In the genomic region with DNA sequence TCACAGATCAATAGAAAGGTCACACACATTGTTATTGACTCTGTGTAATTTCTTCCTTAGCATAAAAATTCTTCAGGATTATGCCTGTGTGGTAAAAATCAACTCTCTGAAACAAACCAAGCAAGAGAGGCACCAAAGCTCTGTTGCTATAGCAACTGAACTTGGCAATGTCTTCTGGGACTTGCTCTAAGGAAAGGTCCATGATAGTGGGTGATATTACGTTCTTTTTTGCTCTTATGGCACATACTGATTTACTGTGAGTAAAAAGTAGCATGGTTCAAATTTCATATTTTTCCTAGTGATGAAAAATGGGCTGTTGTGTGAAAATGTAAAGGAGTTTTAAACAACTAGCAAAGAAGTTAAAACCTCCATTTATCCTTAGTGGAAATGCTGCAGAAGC, we compare ENCODE assay signal across 20 cellular contexts.
DNase-seq lines count a peak whose midpoint lies in the region; ATAC-seq, FAIRE-seq and TF ChIP-seq lines count a peak whose summit lies in the region.
"Had no signal": no experiment of that assay in that cellular context is flagged by ENCODE, and none has a peak within 500 bp of the region (broad histone marks: within the 10 kb centered on the region; RNA-seq: fewer than 3 reads in every experiment).

No MANE protein-coding gene starts in this region.

- BruUV-seq in K562 (replicated peaks; lab: Mats Ljungman, UMichigan) = no TSS peak

- no peak for ATAC-seq in K562
- ATAC-seq: A549, SK-N-SH treated with all-trans-retinoic acid at 6 μM for 48 hours had no signal

- intact Hi-C loops in K562 (cut with micrococcal nuclease) = no loop called here
- intact Hi-C loops in kidney (cut with DNase I) = no loop called here

- H2AFZ ChIP-seq in K562 (ENCODE audit: low read depth, low read length) (no peak overlapping the region), neuron (ENCODE audit: low read depth, low read length) (peak overlapping the region; percentile 74)

- H3K36me3 Mint-ChIP-seq in mesothelial cell of epicardium = no peaks in the 10 kb centered on the region

- H3K9me1 ChIP-seq in K562 (ENCODE audit: control insufficient read depth, insufficient read depth, low read length) = no peaks in the 10 kb centered on the region

- no peak overlapping the region for H3K27ac ChIP-seq in K562 (ENCODE audit: extremely low read depth, low read depth, low read length)
- no peak overlapping the region for H3K27ac ChIP-seq in kidney (ENCODE audit: low read depth in 2 of 2, low read length in 2 of 2)
- H3K27ac ChIP-seq: A549, Peyer's patch had no signal

- H3K9me3 ChIP-seq in K562 (replicated peaks; ENCODE audit: control insufficient read depth, insufficient read depth, low read depth, low read length) = no peaks in the 10 kb centered on the region
- H3K9me3 ChIP-seq in neuron (ENCODE audit: low read length) = no peaks in the 10 kb centered on the region
- H3K9me3 ChIP-seq in kidney (ENCODE audit: control insufficient read depth in 1 of 2, low read length in 2 of 2) = no peaks in the 10 kb centered on the region
- H3K9me3 ChIP-seq: A549, BE2C, Peyer's patch had no signal

- H3K27me3 ChIP-seq in K562 (ENCODE audit: control insufficient read depth in 2 of 2, insufficient read depth in 2 of 2, low read length in 2 of 2) (no peaks in the 10 kb centered on the region), neuron (ENCODE audit: insufficient read depth, low read length) (no peaks in the 10 kb centered on the region)
- H3K27me3 ChIP-seq: BE2C, Peyer's patch had no signal

- peak; percentile 14 for DNase-seq in Ammon's horn (ENCODE audit: low spot score)
- no peak for DNase-seq in GM12891 (ENCODE audit: insufficient read length, low spot score)
- DNase-seq in K562 (ENCODE audit: extremely low read depth in 1 of 4, low spot score in 3 of 4) = no peak
- no peak for DNase-seq in mesothelial cell of epicardium (ENCODE audit: low spot score in 2 of 2, unreplicated experiment in 2 of 2)
- DNase-seq in DMS153 (lab: John Stamatoyannopoulos, UW) = no peak
- DNase-seq in kidney = no peak
- DNase-seq: BE2C, GOT3, HCEC 1CT, KG1, NCI-H1105, NCI-H1694, NCI-H2081, NCI-H226, NCI-H510A treated with DMSO at 0.1 percent for 48 hours, Peyer's patch had no signal

- no peaks in the 10 kb centered on the region for H3K36me3 ChIP-seq in K562 (ENCODE audit: control insufficient read depth, insufficient read depth, low read length)
- no peaks in the 10 kb centered on the region for H3K36me3 ChIP-seq in neuron (ENCODE audit: insufficient read depth, low read length)
- no peaks in the 10 kb centered on the region for H3K36me3 ChIP-seq in kidney (ENCODE audit: control insufficient read depth in 1 of 2, insufficient read depth in 2 of 2, low read length in 2 of 2)
- H3K36me3 ChIP-seq: BE2C, Peyer's patch had no signal

- no peaks in the 10 kb centered on the region for H3K27me3 Mint-ChIP-seq in mesothelial cell of epicardium (ENCODE audit: low read depth)

- no peak for TF ChIP-seq EP300 in K562 (IDR thresholded peaks at IDR 0.05; ENCODE audit: low read length)

- H3K4me1 Mint-ChIP-seq in mesothelial cell of epicardium = peaks cover 6% of the 10 kb centered on the region

- no peak for TF ChIP-seq RAD21 in K562 (CRISPR knock-in tag; conservative IDR thresholded peaks at IDR 0.05 in 1 of 2, IDR thresholded peaks at IDR 0.05 in 1 of 2)

- H4K20me1 ChIP-seq in K562 (replicated peaks; ENCODE audit: control insufficient read depth, insufficient read depth, low read length) = no peaks in the 10 kb centered on the region

- no peaks in the 10 kb centered on the region for H3K79me2 ChIP-seq in K562 (ENCODE audit: control insufficient read depth, insufficient read depth, low read length)

- CTCF ChIA-PET in K562 (lab: Yijun Ruan, JAX; ENCODE audit: low intra/inter-chr PET ratio) = no interaction called here

- TF ChIP-seq CTCF in K562 (IDR thresholded peaks at IDR 0.05 in 2 of 3, conservative IDR thresholded peaks at IDR 0.05 in 1 of 3; ENCODE audit: insufficient read depth in 2 of 3, low read depth in 1 of 3, low read length in 3 of 3) (no peak), mesothelial cell of epicardium (IDR thresholded peaks at IDR 0.05; ENCODE audit: unreplicated experiment) (no peak), kidney (IDR thresholded peaks at IDR 0.05; ENCODE audit: borderline replicate concordance, extremely low read depth, insufficient read depth) (no peak)

- no peaks in the 10 kb centered on the region for H3K9me3 Mint-ChIP-seq in mesothelial cell of epicardium

- in situ Hi-C loops in K562 (cut with MboI) = no loop called here

- H3K27ac Mint-ChIP-seq in mesothelial cell of epicardium = no peak overlapping the region

- H3K4me2 ChIP-seq in K562 (ENCODE audit: insufficient read depth, low read length) = no peak overlapping the region
- H3K4me2 ChIP-seq: A549 had no signal

- H3K4me1 ChIP-seq in K562 (replicated peaks in 1 of 2; ENCODE audit: control insufficient read depth in 2 of 2, insufficient read depth in 2 of 2, low read length in 2 of 2) = no peaks in the 10 kb centered on the region
- peaks cover 11% of the 10 kb centered on the region for H3K4me1 ChIP-seq in neuron (ENCODE audit: insufficient read depth, low read length)
- H3K4me1 ChIP-seq in kidney (ENCODE audit: control insufficient read depth in 1 of 2, insufficient read depth in 1 of 2, low read depth in 1 of 2, low read length in 2 of 2) = no peaks in the 10 kb centered on the region
- H3K4me1 ChIP-seq: A549, BE2C, Peyer's patch had no signal

- peak; percentile 48 for FAIRE-seq in GM12891 (lab: Jason Lieb, UNC)
- no peak for FAIRE-seq in K562 (lab: Jason Lieb, UNC)
- FAIRE-seq in kidney (lab: Jason Lieb, UNC) = no peak
- FAIRE-seq: A549, G401.6 had no signal

- no peak overlapping the region for H3K9ac ChIP-seq in K562 (ENCODE audit: insufficient read depth in 1 of 2, low read depth in 2 of 2, low read length in 2 of 2)
- no peak overlapping the region for H3K9ac ChIP-seq in kidney (ENCODE audit: low read length in 2 of 2)

- TF ChIP-seq POLR2A in GM12891 (IDR thresholded peaks at IDR 0.05; ENCODE audit: low read depth, low read length) (no peak), K562 (conservative IDR thresholded peaks at IDR 0.05) (no peak)

- H3K4me3 ChIP-seq in K562 (no peak overlapping the region), neuron (ENCODE audit: low read length) (no peak overlapping the region), kidney (ENCODE audit: low read length in 2 of 2) (no peak overlapping the region)
- H3K4me3 ChIP-seq: A549, Peyer's patch had no signal

- POLR2A ChIA-PET in K562 (lab: Yijun Ruan, JAX) = no interaction called here

- WGBS in K562 (ENCODE audit: insufficient coverage, low coverage, missing lambda C conversion rate) = 27% methylated on average over 1 of the region's 1 CpG

- H3K4me3 Mint-ChIP-seq in mesothelial cell of epicardium = no peak overlapping the region

TF ChIP-seq in GM12891, 5 proteins besides CTCF, POLR2A, EP300 and RAD21:
- TF ChIP-seq PAX5 (IDR thresholded peaks at IDR 0.05; ENCODE audit: insufficient read depth, low read length, severe bottlenecking) = no peak
- no peak for TF ChIP-seq POU2F2 (IDR thresholded peaks at IDR 0.05; ENCODE audit: low read depth, low read length)
- no peak for TF ChIP-seq POLR2AphosphoS5 (IDR thresholded peaks at IDR 0.05; ENCODE audit: low read depth, low read length)
- no peak for TF ChIP-seq TAF1 (IDR thresholded peaks at IDR 0.05; ENCODE audit: low read depth, low read length)
- TF ChIP-seq SPI1 (IDR thresholded peaks at IDR 0.05; ENCODE audit: low read depth, low read length) = no peak
TF ChIP-seq in GM12891: peak in this region for 0.

TF ChIP-seq in K562, 482 proteins besides CTCF, POLR2A, EP300 and RAD21:
- TF ChIP-seq MEF2D (tag; conservative IDR thresholded peaks at IDR 0.05; ENCODE audit: low read depth) (no peak), RFX1 (IDR thresholded peaks at IDR 0.05) (peak; percentile 85)
- TF ChIP-seq, protein P1, sequence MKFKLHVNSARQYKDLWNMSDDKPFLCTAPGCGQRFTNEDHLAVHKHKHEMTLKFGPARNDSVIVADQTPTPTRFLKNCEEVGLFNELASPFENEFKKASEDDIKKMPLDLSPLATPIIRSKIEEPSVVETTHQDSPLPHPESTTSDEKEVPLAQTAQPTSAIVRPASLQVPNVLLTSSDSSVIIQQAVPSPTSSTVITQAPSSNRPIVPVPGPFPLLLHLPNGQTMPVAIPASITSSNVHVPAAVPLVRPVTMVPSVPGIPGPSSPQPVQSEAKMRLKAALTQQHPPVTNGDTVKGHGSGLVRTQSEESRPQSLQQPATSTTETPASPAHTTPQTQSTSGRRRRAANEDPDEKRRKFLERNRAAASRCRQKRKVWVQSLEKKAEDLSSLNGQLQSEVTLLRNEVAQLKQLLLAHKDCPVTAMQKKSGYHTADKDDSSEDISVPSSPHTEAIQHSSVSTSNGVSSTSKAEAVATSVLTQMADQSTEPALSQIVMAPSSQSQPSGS (CRISPR knock-in tag; IDR thresholded peaks at IDR 0.05) = no peak
TF ChIP-seq in K562: peak in this region for 1.
